Comparison of ENCODE assay signal across 19 cellular contexts in the genomic region with DNA sequence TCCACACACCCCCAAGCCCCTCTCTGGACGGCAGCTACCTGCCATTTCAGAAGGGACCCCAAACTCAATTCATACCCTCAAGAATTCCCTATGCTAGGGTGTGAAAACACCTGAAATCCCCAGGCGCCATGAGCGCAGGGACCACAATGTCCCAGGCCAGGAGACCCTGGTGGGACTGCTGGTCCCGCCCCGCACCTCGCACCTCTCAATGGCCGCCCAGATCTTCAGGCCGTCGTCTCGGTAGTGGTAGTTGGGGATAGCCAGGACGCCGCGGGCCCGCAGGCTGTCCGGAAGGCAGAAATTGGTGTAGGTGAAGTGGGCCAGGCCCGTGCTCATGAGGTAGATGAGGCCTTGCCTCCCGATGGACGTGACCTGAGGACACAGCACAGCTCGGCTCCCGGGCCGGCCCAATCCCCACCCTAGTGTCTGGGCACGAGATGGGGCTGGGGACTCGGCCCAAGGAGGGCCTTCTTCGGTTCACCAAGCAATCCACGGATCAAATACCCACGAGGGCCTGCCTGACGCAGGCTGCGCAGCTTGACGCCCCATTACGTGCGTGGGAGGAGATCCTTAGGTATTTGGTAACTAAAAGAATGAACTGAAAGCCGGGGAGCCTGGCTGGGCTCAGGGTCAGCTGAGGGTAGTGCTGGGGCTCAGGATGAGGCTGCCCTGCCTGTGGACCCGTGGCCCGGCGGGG. TPM values are rescaled to one million over a fixed set of nuclear protein-coding genes. Genes with fewer than 3 reads are reported as not detected.
"Had no signal": no experiment of that assay in that cellular context is flagged by ENCODE, and none has a peak within 500 bp of the region (broad histone marks: within the 10 kb centered on the region; RNA-seq: fewer than 3 reads in every experiment).

No MANE protein-coding gene starts in this region.

- H3K27ac Mint-ChIP-seq: activated B cell treated with CpG ODN at 0.5 μM for 24 hours; activated CD4-positive, alpha-beta T cell treated with anti-CD3 and anti-CD28 coated beads, Interleukin-2, amount 10 ng/mL, durations not matched to agents 24 days and 14 days; activated T-helper 2 cell treated with anti-CD3 and anti-CD28 coated beads, Interferon-gamma antibody, Interleukin-2, Interleukin-4, amounts not matched to agents 10 μg/mL and 5 μg/mL and 100 μg/mL, durations not matched to agents 14 hours and 24 hours and 36 hours; dendritic cell treated with granulocyte-macrophage colony-stimulating factor and Interleukin-4, amounts not matched to agents 40 ng/mL and 50 ng/mL, for 4 days; nephron progenitor cell; T-helper 1 cell treated with Interleukin-12 subunit alpha and Interleukin-12 subunit beta and Interleukin-4 antibody, amounts not matched to agents 30 μg/mL and 1 μg/mL, for 36 hours had no signal

- H3K27me3 ChIP-seq: ovary, thyroid gland had no signal

- H3K27ac ChIP-seq: adrenal gland, ovary, thyroid gland had no signal

- DNase-seq: activated B cell treated with CpG ODN at 0.5 μM for 24 hours; activated CD4-positive, alpha-beta T cell treated with anti-CD3 and anti-CD28 coated beads, Interleukin-2, amount 10 ng/mL, durations not matched to agents 24 days and 14 days; activated naive CD4-positive, alpha-beta T cell treated with anti-CD3 and anti-CD28 coated beads, Interleukin-2, amount 50 U/mL, for 16 hours; activated T-cell treated with anti-CD3 and anti-CD28 coated beads for 4 hours; adrenal gland; cerebellar nuclear complex; left cardiac atrium; stimulated activated CD4-positive, alpha-beta T cell treated with anti-CD3 and anti-CD28 coated beads, Interleukin-15, amount 100 ng/mL, for 24 hours; stimulated activated CD4-positive, alpha-beta T cell treated with anti-CD3 and anti-CD28 coated beads, Interleukin-4, amount 100 ng/mL, for 4 hours had no signal

- H3K4me3 ChIP-seq: lung had no signal

- H3K4me3 Mint-ChIP-seq: T-helper 1 cell treated with Interleukin-12 subunit alpha and Interleukin-12 subunit beta and Interleukin-4 antibody, amounts not matched to agents 30 μg/mL and 1 μg/mL, for 36 hours had no signal

- H3K9me3 ChIP-seq: adrenal gland, ovary, thyroid gland had no signal

- H3K9me3 Mint-ChIP-seq: activated B cell treated with CpG ODN at 0.5 μM for 24 hours; activated CD4-positive, alpha-beta T cell treated with anti-CD3 and anti-CD28 coated beads, Interleukin-2, amount 10 ng/mL, durations not matched to agents 24 days and 14 days; activated T-helper 2 cell treated with anti-CD3 and anti-CD28 coated beads, Interferon-gamma antibody, Interleukin-2, Interleukin-4, amounts not matched to agents 10 μg/mL and 5 μg/mL and 100 μg/mL, durations not matched to agents 14 hours and 24 hours and 36 hours; dendritic cell treated with granulocyte-macrophage colony-stimulating factor and Interleukin-4, amounts not matched to agents 40 ng/mL and 50 ng/mL, for 4 days; nephron progenitor cell; T-helper 1 cell treated with Interleukin-12 subunit alpha and Interleukin-12 subunit beta and Interleukin-4 antibody, amounts not matched to agents 30 μg/mL and 1 μg/mL, for 36 hours had no signal

- H3K36me3 ChIP-seq: adrenal gland, ovary, thyroid gland had no signal

RNA-seq across cellular contexts. Expression of a gene that starts 9.2 kb away (rescaled TPM):
- total RNA-seq: activated B cell treated with CpG ODN at 0.5 μM for 24 hours; activated CD4-positive, alpha-beta T cell treated with anti-CD3 and anti-CD28 coated beads, Interleukin-2, amount 10 ng/mL, durations not matched to agents 24 days and 14 days; activated T-helper 2 cell treated with anti-CD3 and anti-CD28 coated beads, Interferon-gamma antibody, Interleukin-2, Interleukin-4, amounts not matched to agents 10 μg/mL and 5 μg/mL and 100 μg/mL, durations not matched to agents 14 hours and 24 hours and 36 hours; adrenal gland; glomerular endothelial cell; left cardiac atrium; ovary; renal cortical epithelial cell; skeletal muscle tissue; thyroid gland had no signal
- polyA plus RNA-seq: adrenal gland had no signal

RNA-seq across cellular contexts. Expression of a gene that starts 14.8 kb away (rescaled TPM):
- total RNA-seq: glomerular endothelial cell, renal cortical epithelial cell had no signal

RNA-seq across cellular contexts. Expression of a gene that starts 21.6 kb away (rescaled TPM):
- total RNA-seq: adrenal gland, glomerular endothelial cell, left cardiac atrium, renal cortical epithelial cell, skeletal muscle tissue, thyroid gland had no signal
- polyA plus RNA-seq: adrenal gland, ovary had no signal
